Comparison of ENCODE assay signal across 18 cellular contexts in genomic region chr2:24620936-24621335, GRCh38.
A peak's percentile ranks its signal among the peaks of the same experiment; 100 is the strongest.
DNase-seq lines count a peak whose midpoint lies in the region; ATAC-seq, FAIRE-seq and TF ChIP-seq lines count a peak whose summit lies in the region.
"Had no signal": no experiment of that assay in that cellular context is flagged by ENCODE, and none has a peak within 500 bp of the region (broad histone marks: within the 10 kb centered on the region; RNA-seq: fewer than 3 reads in every experiment).

No MANE protein-coding gene starts in this region.

- intact Hi-C loops in pancreas (cut with DNase I), result no loop called here

- no peaks in the 10 kb centered on the region for H3K9me2 ChIP-seq in Karpas-422 (replicated peaks; ENCODE audit: insufficient read depth, low read length)

- in situ Hi-C loops in ACHN (cut with HindIII; ENCODE audit: low pct_ligation_motif_present, low pct_unique_long_range_greater_than_20kb, low sequenced_read_pairs), result no loop called here

- peaks cover 12% of the 10 kb centered on the region; the same call in 1 of the 2 replicates for H4K20me1 ChIP-seq in Karpas-422 (ENCODE audit: insufficient read depth, low read depth, low read length)

- no peaks in the 10 kb centered on the region for H3K79me2 ChIP-seq in Karpas-422 (ENCODE audit: low read length)

- H3K9ac ChIP-seq in Karpas-422 (ENCODE audit: low read length), result no peak overlapping the region

- H3K27me3 ChIP-seq in Karpas-422 (ENCODE audit: low read length) (no peaks in the 10 kb centered on the region), pancreas (no peaks in the 10 kb centered on the region)

- H3K27ac ChIP-seq in Karpas-422 (ENCODE audit: low read length) (no peak overlapping the region), pancreas (no peak overlapping the region)

- H3K36me3 ChIP-seq in Karpas-422 (ENCODE audit: insufficient read depth, low read length) (no peaks in the 10 kb centered on the region), pancreas (no peaks in the 10 kb centered on the region)

- H3K4me2 ChIP-seq in Karpas-422 (ENCODE audit: low read depth, low read length, poor library complexity, severe bottlenecking), result no peak overlapping the region

- 53 to 56% methylated on average over 2 of the region's 2 CpGs for WGBS in pancreas, 2 donors

- no peak for FAIRE-seq in pancreas (lab: Jason Lieb, UNC)
- FAIRE-seq: H54, HepG2 had no signal

- no peak for TF ChIP-seq CTCF in fibroblast of pulmonary artery (IDR thresholded peaks at IDR 0.05; ENCODE audit: low read length, missing control alignments)
- no peak for TF ChIP-seq CTCF in pancreas (IDR thresholded peaks at IDR 0.05)

- no peaks in the 10 kb centered on the region for H3K9me3 ChIP-seq in Karpas-422 (ENCODE audit: low read length)
- no peaks in the 10 kb centered on the region for H3K9me3 ChIP-seq in pancreas

- peak; percentile 55 to 84 (median 70) for ATAC-seq in pancreas
- ATAC-seq: HepG2 had no signal

- DNase-seq in Karpas-422 (peak; percentile 20), NCI-H226 (peak; percentile 88), fibroblast of pulmonary artery (ENCODE audit: low read depth) (peak; percentile 79), pancreas (peak in 1 of 6 donors; percentile 31), ACHN (no peak), HPDE6-E6E7 (ENCODE audit: extremely low spot score) (no peak), HuH-7 (ENCODE audit: low spot score) (no peak)
- DNase-seq: CD4-positive, CD25-positive, alpha-beta regulatory T cell; EL; MM.1S; NCI-H1092 treated with DMSO at 0.1 percent for 48 hours; NCI-H187 treated with DMSO at 0.1 percent for 48 hours; NCI-H2171 treated with DMSO at 0.1 percent for 48 hours; NCI-H526; OCI-M1; RPMI8226 had no signal

- H3K4me1 ChIP-seq in Karpas-422 (ENCODE audit: low read length) (no peaks in the 10 kb centered on the region), pancreas (peaks cover 3 to 15% (median 9%) of the 10 kb centered on the region in 3 donors)

- H3K4me3 ChIP-seq in Karpas-422 (ENCODE audit: low read length) (no peak overlapping the region), fibroblast of pulmonary artery (replicated peaks; ENCODE audit: low read depth, low read length) (no peak overlapping the region), pancreas (no peak overlapping the region)

- H2AFZ ChIP-seq in Karpas-422 (ENCODE audit: low read length), result no peak overlapping the region

Comparison
In these comparisons a context has a peak if more than half of its experiments do, and no peak if none do; other contexts are left out.
1. DNase-seq: peak in Karpas-422 (single experiment), NCI-H226 (single experiment) and fibroblast of pulmonary artery (single experiment); none in ACHN (single experiment), HPDE6-E6E7 (single experiment) and HuH-7 (single experiment).